ENCODE assay signal across 8 cellular contexts in the genomic region with DNA sequence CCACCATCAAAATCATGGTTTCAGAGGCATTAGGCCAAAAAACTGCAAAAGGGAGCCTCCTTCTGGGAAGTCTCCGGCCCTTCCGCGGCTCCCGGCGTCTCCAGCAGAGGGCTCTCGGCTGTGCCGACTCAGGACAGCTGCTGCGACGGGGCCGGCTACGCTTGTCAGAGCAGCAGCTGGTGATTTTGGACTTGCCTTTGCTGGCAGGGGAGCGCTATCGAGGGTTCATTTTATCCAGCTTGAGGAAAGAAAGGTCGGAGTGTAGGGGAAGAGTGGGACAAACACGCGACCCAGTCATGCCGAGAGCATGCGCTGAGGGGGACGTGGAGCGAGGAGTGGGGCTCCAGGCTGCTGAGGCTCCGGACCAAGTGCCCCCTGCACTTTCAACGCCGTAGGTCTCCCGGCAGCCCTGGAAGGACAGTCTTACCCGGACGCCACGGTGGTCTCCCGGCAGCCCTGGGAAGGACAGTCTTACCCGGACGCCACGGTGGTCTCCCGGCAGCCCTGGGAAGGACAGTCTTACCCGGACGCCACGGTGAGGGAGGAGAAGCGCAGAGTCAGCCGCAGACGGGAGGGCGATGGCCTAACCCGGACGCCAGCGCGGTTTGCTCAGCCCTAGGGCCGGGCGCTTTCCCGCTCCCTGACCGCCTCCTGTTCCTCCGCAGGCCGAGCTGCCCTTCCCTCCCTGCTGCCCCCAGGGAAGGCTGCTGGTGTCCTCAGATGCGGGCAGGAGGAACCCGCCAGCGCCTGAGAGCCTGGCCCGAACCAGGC. TPM values are rescaled to one million over a fixed set of nuclear protein-coding genes. Genes with fewer than 3 reads are reported as not detected.
A peak's percentile ranks its signal among the peaks of the same experiment; 100 is the strongest.
DNase-seq lines count a peak whose midpoint lies in the region; ATAC-seq and TF ChIP-seq lines count a peak whose summit lies in the region.

No MANE protein-coding gene starts in this region.

- peaks cover 13% of the 10 kb centered on the region; the same call in 1 of the 2 replicates for H3K4me1 ChIP-seq in GM23338 (ENCODE audit: insufficient read depth)
- no peaks in the 10 kb centered on the region for H3K4me1 ChIP-seq in MM.1S (ENCODE audit: low read length)

- peak; percentile 91 for ATAC-seq in GM23338
- peak; percentile 97 for ATAC-seq in left lobe of liver

- H3F3A ChIP-seq in GM23338 (replicated peaks; ENCODE audit: low read depth): peaks cover 6% of the 10 kb centered on the region; the same call in 1 of the 2 replicates
- H3F3A ChIP-seq in MM.1S (ENCODE audit: insufficient read depth, low read length): no peaks in the 10 kb centered on the region

- peak overlapping the region; percentile 77 for H3K4me3 Mint-ChIP-seq in GM23338

- H3K9ac ChIP-seq in MM.1S (ENCODE audit: low read length): no peak overlapping the region

- H3K36me3 ChIP-seq in GM23338 (ENCODE audit: insufficient read depth): peaks cover 5% of the 10 kb centered on the region
- H3K36me3 ChIP-seq in MM.1S (replicated peaks; ENCODE audit: insufficient read depth, low read length): no peaks in the 10 kb centered on the region

- peaks cover 33% of the 10 kb centered on the region for H3K36me3 Mint-ChIP-seq in GM23338 (ENCODE audit: low read depth)

- H3K27me3 ChIP-seq in GM23338 (ENCODE audit: insufficient read depth): peaks cover 6% of the 10 kb centered on the region; the same call in 1 of the 2 replicates
- H3K27me3 ChIP-seq in MM.1S (replicated peaks; ENCODE audit: insufficient read depth, low read length): no peaks in the 10 kb centered on the region

- H3K4me3 ChIP-seq in GM23338: peak overlapping the region; percentile 64
- no peak overlapping the region for H3K4me3 ChIP-seq in MM.1S (ENCODE audit: low read length)

- H2AFZ ChIP-seq in GM23338: peak overlapping the region; percentile 23; the same call in 1 of the 2 replicates
- no peak overlapping the region for H2AFZ ChIP-seq in MM.1S (ENCODE audit: low read length)

- no peaks in the 10 kb centered on the region for H3K9me3 ChIP-seq in MM.1S (replicated peaks; ENCODE audit: insufficient read depth, low read length)

- peaks cover 14% of the 10 kb centered on the region; the same call in 1 of the 2 replicates for H4K20me1 ChIP-seq in GM23338 (replicated peaks; ENCODE audit: insufficient read depth)
- no peaks in the 10 kb centered on the region for H4K20me1 ChIP-seq in MM.1S (ENCODE audit: insufficient read depth, low read length)

- peaks cover 3% of the 10 kb centered on the region for H3K27me3 Mint-ChIP-seq in GM23338 (ENCODE audit: insufficient read depth, low read depth, poor library complexity)

- H3K9me2 ChIP-seq in GM23338 (ENCODE audit: insufficient read depth): no peaks in the 10 kb centered on the region
- H3K9me2 ChIP-seq in MM.1S (replicated peaks; ENCODE audit: insufficient read depth, low read length): no peaks in the 10 kb centered on the region

- TF ChIP-seq CTCF in GM23338 (conservative IDR thresholded peaks at IDR 0.05; ENCODE audit: low read depth in 2 of 2) (peak; percentile 82 to 86), MM.1S (IDR thresholded peaks at IDR 0.05; ENCODE audit: low read length) (peak; percentile 36)

- peak overlapping the region; percentile 86 for H3K4me2 ChIP-seq in GM23338
- no peak overlapping the region for H3K4me2 ChIP-seq in MM.1S (ENCODE audit: low read depth, low read length)

- no peaks in the 10 kb centered on the region for H3K79me2 ChIP-seq in GM23338 (replicated peaks; ENCODE audit: insufficient read depth)
- H3K79me2 ChIP-seq in MM.1S (ENCODE audit: low read length): no peaks in the 10 kb centered on the region

- H3K27ac ChIP-seq in GM23338 (ENCODE audit: low read depth) (no peak overlapping the region), MM.1S (ENCODE audit: low read length) (no peak overlapping the region)

- peaks cover 15% of the 10 kb centered on the region for H3K4me1 Mint-ChIP-seq in GM23338

- no peaks in the 10 kb centered on the region for H3K9me3 Mint-ChIP-seq in GM23338

- no peak overlapping the region for H3K27ac Mint-ChIP-seq in GM23338

- DNase-seq in Daoy (ENCODE audit: low read depth): peak; percentile 75
- DNase-seq in GM23338 (ENCODE audit: low spot score): peak; percentile 93
- DNase-seq in MM.1S: no peak
- DNase-seq in activated CD4-positive, alpha-beta T cell treated with anti-CD3 and anti-CD28 coated beads for 48 hours: peak; percentile 71
- peak; percentile 85 for DNase-seq in dedifferentiated amniotic fluid mesenchymal stem cell (ENCODE audit: extremely low spot score)
- DNase-seq in left lobe of liver (ENCODE audit: low spot score): peak; percentile 86
- peak; percentile 65 to 69 for DNase-seq in stimulated activated CD4-positive, alpha-beta T cell treated with anti-CD3 and anti-CD28 coated beads, Interleukin-2, amount 100 ng/mL, for 24 hours
- no peak for DNase-seq in NCI-H1048 (lab: John Stamatoyannopoulos, UW)

TF ChIP-seq in GM23338, 12 proteins besides CTCF, POLR2A, EP300 and RAD21 (continues in another document):
- TF ChIP-seq EZH2 (IDR thresholded peaks at IDR 0.05; ENCODE audit: low read depth, unreplicated experiment) (no peak), EZH2phosphoT487 (IDR thresholded peaks at IDR 0.05; ENCODE audit: unreplicated experiment) (no peak), CREB1 (CRISPR knock-in tag; IDR thresholded peaks at IDR 0.05; ENCODE audit: low read depth) (no peak), NANOG (IDR thresholded peaks at IDR 0.05; ENCODE audit: borderline replicate concordance) (no peak), STAT1 (IDR thresholded peaks at IDR 0.05; ENCODE audit: unreplicated experiment) (no peak), ZNF331 (CRISPR knock-in tag; IDR thresholded peaks at IDR 0.05; ENCODE audit: low read depth) (no peak)
- TF ChIP-seq, protein P1, sequence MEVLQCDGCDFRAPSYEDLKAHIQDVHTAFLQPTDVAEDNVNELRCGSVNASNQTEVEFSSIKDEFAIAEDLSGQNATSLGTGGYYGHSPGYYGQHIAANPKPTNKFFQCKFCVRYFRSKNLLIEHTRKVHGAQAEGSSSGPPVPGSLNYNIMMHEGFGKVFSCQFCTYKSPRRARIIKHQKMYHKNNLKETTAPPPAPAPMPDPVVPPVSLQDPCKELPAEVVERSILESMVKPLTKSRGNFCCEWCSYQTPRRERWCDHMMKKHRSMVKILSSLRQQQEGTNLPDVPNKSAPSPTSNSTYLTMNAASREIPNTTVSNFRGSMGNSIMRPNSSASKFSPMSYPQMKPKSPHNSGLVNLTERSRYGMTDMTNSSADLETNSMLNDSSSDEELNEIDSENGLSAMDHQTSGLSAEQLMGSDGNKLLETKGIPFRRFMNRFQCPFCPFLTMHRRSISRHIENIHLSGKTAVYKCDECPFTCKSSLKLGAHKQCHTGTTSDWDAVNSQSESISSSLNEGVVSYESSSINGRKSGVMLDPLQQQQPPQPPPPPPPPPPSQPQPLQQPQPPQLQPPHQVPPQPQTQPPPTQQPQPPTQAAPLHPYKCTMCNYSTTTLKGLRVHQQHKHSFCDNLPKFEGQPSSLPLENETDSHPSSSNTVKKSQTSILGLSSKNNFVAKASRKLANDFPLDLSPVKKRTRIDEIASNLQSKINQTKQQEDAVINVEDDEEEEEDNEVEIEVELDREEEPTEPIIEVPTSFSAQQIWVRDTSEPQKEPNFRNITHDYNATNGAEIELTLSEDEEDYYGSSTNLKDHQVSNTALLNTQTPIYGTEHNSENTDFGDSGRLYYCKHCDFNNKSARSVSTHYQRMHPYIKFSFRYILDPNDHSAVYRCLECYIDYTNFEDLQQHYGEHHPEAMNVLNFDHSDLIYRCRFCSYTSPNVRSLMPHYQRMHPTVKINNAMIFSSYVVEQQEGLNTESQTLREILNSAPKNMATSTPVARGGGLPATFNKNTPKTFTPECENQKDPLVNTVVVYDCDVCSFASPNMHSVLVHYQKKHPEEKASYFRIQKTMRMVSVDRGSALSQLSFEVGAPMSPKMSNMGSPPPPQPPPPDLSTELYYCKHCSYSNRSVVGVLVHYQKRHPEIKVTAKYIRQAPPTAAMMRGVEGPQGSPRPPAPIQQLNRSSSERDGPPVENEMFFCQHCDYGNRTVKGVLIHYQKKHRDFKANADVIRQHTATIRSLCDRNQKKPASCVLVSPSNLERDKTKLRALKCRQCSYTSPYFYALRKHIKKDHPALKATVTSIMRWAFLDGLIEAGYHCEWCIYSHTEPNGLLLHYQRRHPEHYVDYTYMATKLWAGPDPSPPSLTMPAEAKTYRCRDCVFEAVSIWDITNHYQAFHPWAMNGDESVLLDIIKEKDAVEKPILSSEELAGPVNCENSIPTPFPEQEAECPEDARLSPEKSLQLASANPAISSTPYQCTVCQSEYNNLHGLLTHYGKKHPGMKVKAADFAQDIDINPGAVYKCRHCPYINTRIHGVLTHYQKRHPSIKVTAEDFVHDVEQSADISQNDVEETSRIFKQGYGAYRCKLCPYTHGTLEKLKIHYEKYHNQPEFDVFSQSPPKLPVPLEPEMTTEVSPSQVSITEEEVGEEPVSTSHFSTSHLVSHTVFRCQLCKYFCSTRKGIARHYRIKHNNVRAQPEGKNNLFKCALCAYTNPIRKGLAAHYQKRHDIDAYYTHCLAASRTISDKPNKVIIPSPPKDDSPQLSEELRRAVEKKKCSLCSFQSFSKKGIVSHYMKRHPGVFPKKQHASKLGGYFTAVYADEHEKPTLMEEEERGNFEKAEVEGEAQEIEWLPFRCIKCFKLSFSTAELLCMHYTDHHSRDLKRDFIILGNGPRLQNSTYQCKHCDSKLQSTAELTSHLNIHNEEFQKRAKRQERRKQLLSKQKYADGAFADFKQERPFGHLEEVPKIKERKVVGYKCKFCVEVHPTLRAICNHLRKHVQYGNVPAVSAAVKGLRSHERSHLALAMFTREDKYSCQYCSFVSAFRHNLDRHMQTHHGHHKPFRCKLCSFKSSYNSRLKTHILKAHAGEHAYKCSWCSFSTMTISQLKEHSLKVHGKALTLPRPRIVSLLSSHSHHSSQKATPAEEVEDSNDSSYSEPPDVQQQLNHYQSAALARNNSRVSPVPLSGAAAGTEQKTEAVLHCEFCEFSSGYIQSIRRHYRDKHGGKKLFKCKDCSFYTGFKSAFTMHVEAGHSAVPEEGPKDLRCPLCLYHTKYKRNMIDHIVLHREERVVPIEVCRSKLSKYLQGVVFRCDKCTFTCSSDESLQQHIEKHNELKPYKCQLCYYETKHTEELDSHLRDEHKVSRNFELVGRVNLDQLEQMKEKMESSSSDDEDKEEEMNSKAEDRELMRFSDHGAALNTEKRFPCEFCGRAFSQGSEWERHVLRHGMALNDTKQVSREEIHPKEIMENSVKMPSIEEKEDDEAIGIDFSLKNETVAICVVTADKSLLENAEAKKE (CRISPR knock-in tag; IDR thresholded peaks at IDR 0.05): no peak

RNA-seq across cellular contexts. Expression of a gene that starts 21.7 kb away (rescaled TPM):
- 113 and 169 TPM in 2 replicates for total RNA-seq in Daoy (2014; rRNA removed; shearing (Covaris generic))
- 98.8 and 102 TPM in 2 replicates for total RNA-seq in GM23338 (2014; rRNA removed; shearing (Covaris generic))
- 169 and 183 TPM in 2 replicates for polyA plus RNA-seq in GM23338 (2016; fragmentation: Nextera tagmentation; extraction: Ambion mirVana)
- total RNA-seq in left lobe of liver: 20.4 TPM

Comparison
In these comparisons a context has a peak if more than half of its experiments do, and no peak if none do; other contexts are left out.
1. DNase-seq: peak in Daoy (single experiment), GM23338 (single experiment), activated CD4-positive, alpha-beta T cell treated with anti-CD3 and anti-CD28 coated beads for 48 hours (single experiment), dedifferentiated amniotic fluid mesenchymal stem cell (single experiment), left lobe of liver (single experiment) and stimulated activated CD4-positive, alpha-beta T cell treated with anti-CD3 and anti-CD28 coated beads, Interleukin-2, amount 100 ng/mL, for 24 hours (2 of 2); none in MM.1S (single experiment) and NCI-H1048 (single experiment).